13 cellular contexts compared by ENCODE assay signal in the genomic region with DNA sequence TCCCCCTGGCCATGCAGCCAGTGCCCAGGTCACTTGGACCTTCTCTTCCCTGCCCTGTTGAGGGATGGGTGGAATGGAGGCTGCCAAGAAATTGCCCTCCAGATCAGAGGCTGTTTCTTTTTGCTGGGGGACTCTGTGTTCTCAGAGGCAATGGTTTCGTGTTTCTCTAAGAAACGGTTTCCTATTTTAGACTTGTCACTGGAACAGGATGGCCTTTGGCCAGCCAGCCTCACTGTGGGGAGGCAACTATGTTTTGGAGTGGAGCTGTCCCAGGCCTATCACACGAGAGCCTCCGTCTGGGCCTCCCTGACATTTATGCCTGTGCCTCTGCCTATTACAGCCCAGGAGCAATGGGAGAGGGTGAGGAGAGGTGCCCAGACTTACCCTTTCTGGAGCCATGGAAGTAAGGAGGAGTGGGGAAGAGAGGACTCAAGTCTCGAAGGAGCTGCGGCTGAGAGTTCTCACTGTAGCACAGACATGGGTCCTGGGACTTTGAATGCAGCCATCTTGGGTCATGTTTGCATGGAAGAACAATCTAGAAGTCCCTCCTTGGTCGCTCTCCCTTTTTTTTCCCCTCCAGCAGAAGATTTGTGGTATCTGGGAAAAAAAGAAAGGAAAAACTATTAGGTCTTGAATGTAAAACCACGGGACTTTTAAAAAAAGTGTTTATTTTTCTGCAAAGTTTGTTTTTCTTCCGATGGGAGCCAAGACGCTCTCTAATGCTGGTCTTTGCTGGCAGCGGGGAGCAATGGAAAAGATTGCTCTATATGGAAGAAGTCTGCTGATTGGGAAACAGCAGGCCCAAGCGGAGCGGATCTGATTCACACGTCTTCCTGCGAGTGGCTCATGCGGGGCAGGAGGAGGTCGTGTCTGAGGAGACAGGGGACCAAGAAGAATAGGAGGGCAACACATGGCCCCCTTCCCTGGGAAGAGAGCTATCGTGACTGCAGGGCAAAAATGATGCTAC.
DNase-seq lines count a peak whose midpoint lies in the region; ATAC-seq and TF ChIP-seq lines count a peak whose summit lies in the region.
"Had no signal": no experiment of that assay in that cellular context is flagged by ENCODE, and none has a peak within 500 bp of the region (broad histone marks: within the 10 kb centered on the region; RNA-seq: fewer than 3 reads in every experiment).

No MANE protein-coding gene starts in this region.

- intact Hi-C loops in ascending aorta (cut with DNase I): loop anchor here (1.0 to 5.0 kb wide), 6 partner anchors 28 to 220 kb away; no protein-coding TSS in a partner anchor
- intact Hi-C loops in testis (cut with DNase I; ENCODE audit: low total_unique reads): no loop called here

- H3K9me3 ChIP-seq in ascending aorta: no peaks in the 10 kb centered on the region
- H3K9me3 ChIP-seq in testis: no peaks in the 10 kb centered on the region
- H3K9me3 ChIP-seq: breast epithelium had no signal

- H3K4me1 ChIP-seq in ascending aorta (peaks cover 3 to 60% of the 10 kb centered on the region in 2 donors), testis (no peaks in the 10 kb centered on the region)
- H3K4me1 ChIP-seq: breast epithelium had no signal

- DNase-seq in ascending aorta (ENCODE audit: low spot score in 2 of 2): peak; percentile 79 to 96
- DNase-seq in fibroblast of peridontal ligament (ENCODE audit: extremely low read depth): peak; percentile 84
- peak; percentile 19 to 94 for DNase-seq in lung microvascular endothelial cell (ENCODE audit: low read depth in 2 of 2)
- peak; percentile 33 for DNase-seq in testis
- no peak for DNase-seq in NCI-H1105 (lab: John Stamatoyannopoulos, UW)
- DNase-seq in iPS-NIHi7 (ENCODE audit: extremely low spot score): no peak
- DNase-seq: activated T-cell treated with anti-CD3 and anti-CD28 coated beads, Interleukin-2, amount 50 U/mL, for 24 hours; NCI-H1417 treated with DMSO at 0.1 percent for 48 hours; NCI-H82 had no signal

- peak overlapping the region in 1 of 2 donors; percentile 20 for H3K4me3 ChIP-seq in ascending aorta
- no peak overlapping the region for H3K4me3 ChIP-seq in testis
- H3K4me3 ChIP-seq: breast epithelium had no signal

- H3K27me3 ChIP-seq in ascending aorta: no peaks in the 10 kb centered on the region
- no peaks in the 10 kb centered on the region for H3K27me3 ChIP-seq in testis
- H3K27me3 ChIP-seq: breast epithelium had no signal

- TF ChIP-seq POLR2A in testis (IDR thresholded peaks at IDR 0.05): no peak

- peak overlapping the region; percentile 97 to 98 for H3K27ac ChIP-seq in ascending aorta
- H3K27ac ChIP-seq in testis: peak overlapping the region; percentile 12 to 52
- H3K27ac ChIP-seq: breast epithelium had no signal

- ATAC-seq in HG02798 (IDR thresholded peaks at IDR 0.05; ENCODE audit: poor library complexity, unreplicated experiment): no peak
- no peak for ATAC-seq in GM19463 (IDR thresholded peaks at IDR 0.05; ENCODE audit: unreplicated experiment)
- ATAC-seq: activated CD4-positive, CD25-positive, alpha-beta regulatory T cell treated with anti-CD3 and anti-CD28 coated beads, Interleukin-2, amount 50 U/mL, for 24 hours had no signal

- H3K36me3 ChIP-seq in ascending aorta (no peaks in the 10 kb centered on the region), testis (ENCODE audit: low read depth, missing control alignments) (no peaks in the 10 kb centered on the region)
- H3K36me3 ChIP-seq: breast epithelium had no signal

- WGBS in testis, 2 donors: 64 to 74% methylated on average over 18 of the region's 18 CpGs

- no peak for TF ChIP-seq CTCF in ascending aorta (IDR thresholded peaks at IDR 0.05)
- TF ChIP-seq CTCF in testis (IDR thresholded peaks at IDR 0.05): no peak

Comparison
In these comparisons a context has a peak if more than half of its experiments do, and no peak if none do; other contexts are left out.
1. DNase-seq: peak in ascending aorta (2 of 2), fibroblast of peridontal ligament (single experiment), lung microvascular endothelial cell (2 of 2) and testis (single experiment); none in NCI-H1105 (single experiment) and iPS-NIHi7 (single experiment).